ENCODE assay signal across 3 cellular contexts in the genomic region with DNA sequence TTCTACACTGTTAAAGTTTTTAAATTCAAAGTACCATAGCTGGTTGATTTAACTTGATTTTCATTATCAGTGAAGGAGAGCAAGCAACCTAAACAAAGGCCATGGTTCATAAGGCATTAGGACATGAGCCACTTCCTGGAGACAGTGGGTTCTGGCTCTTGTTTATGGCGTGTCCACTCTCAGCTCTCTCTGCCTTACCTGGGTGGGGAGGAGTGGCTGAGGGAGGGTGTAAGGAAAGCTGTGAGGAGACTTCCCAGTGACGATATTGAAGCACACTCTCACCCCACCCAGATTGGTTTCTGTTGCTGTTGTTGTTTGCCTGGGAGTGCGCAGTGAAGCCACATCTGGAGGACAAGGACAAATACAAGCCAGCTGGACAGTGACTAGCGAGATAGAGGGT.
"Had no signal": no experiment of that assay in that cellular context is flagged by ENCODE, and none has a peak within 500 bp of the region (broad histone marks: within the 10 kb centered on the region; RNA-seq: fewer than 3 reads in every experiment).

No MANE protein-coding gene starts in this region.

- H3K4me3 ChIP-seq: GM12878 had no signal

- ATAC-seq: GM12878 had no signal

- DNase-seq: GDM1, GF-D8 had no signal
